Comparison of ENCODE assay signal across 19 cellular contexts in genomic region chr1:164510435-164510834, GRCh38. TPM values are rescaled to one million over a fixed set of nuclear protein-coding genes. Genes with fewer than 3 reads are reported as not detected.
A peak's percentile ranks its signal among the peaks of the same experiment; 100 is the strongest.
DNase-seq lines count a peak whose midpoint lies in the region; ATAC-seq and TF ChIP-seq lines count a peak whose summit lies in the region.
"Had no signal": no experiment of that assay in that cellular context is flagged by ENCODE, and none has a peak within 500 bp of the region (broad histone marks: within the 10 kb centered on the region; RNA-seq: fewer than 3 reads in every experiment).

No MANE protein-coding gene starts in this region.

- H3K14ac ChIP-seq in mesenchymal stem cell (ENCODE audit: low read length in 2 of 2) = no peak overlapping the region

- no peak overlapping the region for H2BK12ac ChIP-seq in mesenchymal stem cell (ENCODE audit: low read length in 2 of 2)

- CTCF ChIA-PET in naive thymus-derived CD4-positive, alpha-beta T cell (lab: Charles Lee) = no interaction called here

- POLR2A ChIA-PET in naive thymus-derived CD4-positive, alpha-beta T cell (lab: Charles Lee) = no interaction called here

- H3K4me3 Mint-ChIP-seq in naive thymus-derived CD4-positive, alpha-beta T cell = no peak overlapping the region
- H3K4me3 Mint-ChIP-seq: activated CD4-positive, alpha-beta T cell treated with anti-CD3 and anti-CD28 coated beads, Interleukin-2, amount 10 ng/mL, durations not matched to agents 24 days and 14 days; activated naive CD8-positive, alpha-beta T cell treated with anti-CD3 and anti-CD28 coated beads, Interleukin-2, amount 10 ng/mL, durations not matched to agents 7 days and 5 days; neural crest cell had no signal

- H3K79me1 ChIP-seq in mesenchymal stem cell (replicated peaks; ENCODE audit: low read length, poor library complexity, severe bottlenecking) = no peaks in the 10 kb centered on the region

- peaks cover 0 to 1% (median 0%) of the 10 kb centered on the region in 7 donors for H3K4me1 Mint-ChIP-seq in naive thymus-derived CD4-positive, alpha-beta T cell
- H3K4me1 Mint-ChIP-seq: activated CD4-positive, alpha-beta T cell treated with anti-CD3 and anti-CD28 coated beads, Interleukin-2, amount 10 ng/mL, durations not matched to agents 24 days and 14 days; activated naive CD8-positive, alpha-beta T cell treated with anti-CD3 and anti-CD28 coated beads, Interleukin-2, amount 10 ng/mL, durations not matched to agents 7 days and 5 days had no signal

- no peak overlapping the region for H2AFZ ChIP-seq in mesenchymal stem cell (ENCODE audit: low read depth, low read length)

- no peak overlapping the region for H3K4ac ChIP-seq in mesenchymal stem cell (ENCODE audit: low read depth in 1 of 2, low read length in 2 of 2)

- no peak overlapping the region for H3K23ac ChIP-seq in mesenchymal stem cell (ENCODE audit: low read length in 2 of 2)

- H3K27me3 Mint-ChIP-seq in naive thymus-derived CD4-positive, alpha-beta T cell = no peaks in the 10 kb centered on the region
- H3K27me3 Mint-ChIP-seq: activated CD4-positive, alpha-beta T cell treated with anti-CD3 and anti-CD28 coated beads, Interleukin-2, amount 10 ng/mL, durations not matched to agents 24 days and 14 days; activated naive CD8-positive, alpha-beta T cell treated with anti-CD3 and anti-CD28 coated beads, Interleukin-2, amount 10 ng/mL, durations not matched to agents 7 days and 5 days had no signal

- no peak overlapping the region for H3K27ac Mint-ChIP-seq in naive thymus-derived CD4-positive, alpha-beta T cell
- H3K27ac Mint-ChIP-seq: activated CD4-positive, alpha-beta T cell treated with anti-CD3 and anti-CD28 coated beads, Interleukin-2, amount 10 ng/mL, durations not matched to agents 24 days and 14 days; activated naive CD8-positive, alpha-beta T cell treated with anti-CD3 and anti-CD28 coated beads, Interleukin-2, amount 10 ng/mL, durations not matched to agents 7 days and 5 days had no signal

- no peak for ATAC-seq in GM18498 (IDR thresholded peaks at IDR 0.05; ENCODE audit: unreplicated experiment)
- ATAC-seq in naive thymus-derived CD4-positive, alpha-beta T cell = no peak
- ATAC-seq: lower lobe of right lung, sciatic nerve had no signal

- H3K36me3 Mint-ChIP-seq in naive thymus-derived CD4-positive, alpha-beta T cell = peaks cover 0 to 4% (median 0%) of the 10 kb centered on the region in 5 donors
- H3K36me3 Mint-ChIP-seq: activated naive CD8-positive, alpha-beta T cell treated with anti-CD3 and anti-CD28 coated beads, Interleukin-2, amount 10 ng/mL, durations not matched to agents 7 days and 5 days had no signal

- DNase-seq in GM03348 (ENCODE audit: low spot score) (peak; percentile 14), choroid plexus epithelial cell (ENCODE audit: low read depth) (peak; percentile 63), mesenchymal stem cell (peak; percentile 15), RPMI8226 (no peak)
- DNase-seq in naive thymus-derived CD4-positive, alpha-beta T cell = no peak
- DNase-seq: activated CD4-positive, alpha-beta T cell treated with anti-CD3 and anti-CD28 coated beads, Interleukin-2, amount 10 ng/mL, durations not matched to agents 24 days and 14 days; activated naive CD8-positive, alpha-beta T cell treated with anti-CD3 and anti-CD28 coated beads, Interleukin-2, amount 10 ng/mL, durations not matched to agents 7 days and 5 days; activated T-cell treated with anti-CD3 and anti-CD28 coated beads, Interleukin-2, amount 50 U/mL, for 1 hour; GOT3; lower lobe of right lung; NCI-H1930; NCI-H82; stimulated activated CD4-positive, alpha-beta T cell treated with anti-CD3 and anti-CD28 coated beads, Interleukin-4, amount 100 ng/mL, for 4 hours; trophoblast cell had no signal

- H2AK5ac ChIP-seq in mesenchymal stem cell (ENCODE audit: low read length, severe bottlenecking) = no peak overlapping the region

- no peaks in the 10 kb centered on the region for H3K9me3 ChIP-seq in mesenchymal stem cell (ENCODE audit: control insufficient read depth, low read length)
- no peaks in the 10 kb centered on the region for H3K9me3 ChIP-seq in naive thymus-derived CD4-positive, alpha-beta T cell (ENCODE audit: control insufficient read depth in 2 of 3, low read length in 3 of 3)
- H3K9me3 ChIP-seq: lower lobe of right lung had no signal

- H3K4me3 ChIP-seq in choroid plexus epithelial cell (ENCODE audit: low read depth, low read length) = no peak overlapping the region
- no peak overlapping the region for H3K4me3 ChIP-seq in mesenchymal stem cell (ENCODE audit: insufficient read depth in 1 of 2, low read depth in 1 of 2, low read length in 2 of 2)
- H3K4me3 ChIP-seq in naive thymus-derived CD4-positive, alpha-beta T cell (ENCODE audit: low read length) = no peak overlapping the region
- H3K4me3 ChIP-seq: lower lobe of right lung had no signal

- no peak overlapping the region for H3K27ac ChIP-seq in mesenchymal stem cell (ENCODE audit: low read length, poor library complexity, severe bottlenecking)
- H3K27ac ChIP-seq in naive thymus-derived CD4-positive, alpha-beta T cell (ENCODE audit: low read depth, low read length) = no peak overlapping the region
- H3K27ac ChIP-seq: HL-60, lower lobe of right lung had no signal

- H3K4me1 ChIP-seq in mesenchymal stem cell (ENCODE audit: control insufficient read depth, insufficient read depth, low read depth, low read length) = no peaks in the 10 kb centered on the region
- no peaks in the 10 kb centered on the region for H3K4me1 ChIP-seq in naive thymus-derived CD4-positive, alpha-beta T cell (ENCODE audit: control insufficient read depth in 2 of 2, insufficient read depth in 2 of 2, low read length in 2 of 2)
- H3K4me1 ChIP-seq: lower lobe of right lung had no signal

- TF ChIP-seq CTCF in LNCAP (IDR thresholded peaks at IDR 0.05) (peak; percentile 34; the same call in 1 of the 2 replicates), choroid plexus epithelial cell (conservative IDR thresholded peaks at IDR 0.05; ENCODE audit: low read depth, low read length) (peak; percentile 49)

- no peak overlapping the region for H2BK15ac ChIP-seq in mesenchymal stem cell (ENCODE audit: low read depth, poor library complexity, severe bottlenecking)

- no peaks in the 10 kb centered on the region for H3K27me3 ChIP-seq in mesenchymal stem cell (ENCODE audit: control insufficient read depth in 1 of 2, insufficient read depth in 1 of 2, low read length in 2 of 2)
- H3K27me3 ChIP-seq in naive thymus-derived CD4-positive, alpha-beta T cell (ENCODE audit: control insufficient read depth in 2 of 2, insufficient read depth in 2 of 2, low read length in 2 of 2) = no peaks in the 10 kb centered on the region

- WGBS in mesenchymal stem cell = 76% methylated on average over 1 of the region's 1 CpG

- intact Hi-C loops in naive thymus-derived CD4-positive, alpha-beta T cell (cut with micrococcal nuclease) = no loop called here

- no peak overlapping the region for H4K91ac ChIP-seq in mesenchymal stem cell (ENCODE audit: low read length)

- no peaks in the 10 kb centered on the region for H3K36me3 ChIP-seq in mesenchymal stem cell (ENCODE audit: control insufficient read depth in 1 of 2, insufficient read depth in 2 of 2, low read depth in 1 of 2, low read length in 2 of 2)
- no peaks in the 10 kb centered on the region for H3K36me3 ChIP-seq in naive thymus-derived CD4-positive, alpha-beta T cell (ENCODE audit: control insufficient read depth in 2 of 3, insufficient read depth in 3 of 3, low read length in 3 of 3)
- H3K36me3 ChIP-seq: lower lobe of right lung had no signal

- H4K8ac ChIP-seq in mesenchymal stem cell (ENCODE audit: low read length) = no peak overlapping the region

- peaks cover 0 to 10% (median 3%) of the 10 kb centered on the region in 11 donors for H3K9me3 Mint-ChIP-seq in naive thymus-derived CD4-positive, alpha-beta T cell
- H3K9me3 Mint-ChIP-seq: neural crest cell had no signal

- no peak overlapping the region for H3K9ac ChIP-seq in mesenchymal stem cell (ENCODE audit: low read length)

- no peak overlapping the region for H3K18ac ChIP-seq in mesenchymal stem cell (ENCODE audit: low read depth in 1 of 2, low read length in 2 of 2)

- no peak overlapping the region for H2BK5ac ChIP-seq in mesenchymal stem cell (ENCODE audit: low read depth, low read length, poor library complexity, severe bottlenecking)

- no peak overlapping the region for H2BK120ac ChIP-seq in mesenchymal stem cell (ENCODE audit: low read depth, low read length)

- H3K4me2 ChIP-seq in mesenchymal stem cell (ENCODE audit: low read length, poor library complexity, severe bottlenecking) = no peak overlapping the region

RNA-seq across cellular contexts. Expression of gene PBX1, which starts 48.5 kb away (rescaled TPM):
- 32.7 TPM for polyA plus RNA-seq in mesenchymal stem cell (2013, experiment 1 of 2)
- 33.2 TPM for polyA plus RNA-seq in mesenchymal stem cell (2013, experiment 2 of 2)
- 1 to 10 TPM in 4 of 5 experiments, under 1 TPM in 1; 0.02 to 2.9 (median 2.1) TPM for total RNA-seq in naive thymus-derived CD4-positive, alpha-beta T cell
- polyA plus RNA-seq in naive thymus-derived CD4-positive, alpha-beta T cell = under 1 TPM in 1 of 2 donors, not detected in 1; 0.70 TPM
- total RNA-seq: activated CD4-positive, alpha-beta T cell treated with anti-CD3 and anti-CD28 coated beads, Interleukin-2, amount 10 ng/mL, durations not matched to agents 24 days and 14 days had no signal

Comparison
In these comparisons a context has a peak if more than half of its experiments do, and no peak if none do; other contexts are left out.
1. DNase-seq: peak in GM03348 (single experiment), choroid plexus epithelial cell (single experiment) and mesenchymal stem cell (single experiment); none in naive thymus-derived CD4-positive, alpha-beta T cell (0 of 9) and RPMI8226 (single experiment).